ENCODE assay signal across 8 cellular contexts in genomic region chr6:152170702-152171667, GRCh38.
DNase-seq lines count a peak whose midpoint lies in the region; ATAC-seq lines count a peak whose summit lies in the region.
"Had no signal": no experiment of that assay in that cellular context is flagged by ENCODE, and none has a peak within 500 bp of the region (broad histone marks: within the 10 kb centered on the region; RNA-seq: fewer than 3 reads in every experiment).

No MANE protein-coding gene starts in this region.

- no peaks in the 10 kb centered on the region for H3K9me3 ChIP-seq in naive thymus-derived CD4-positive, alpha-beta T cell (ENCODE audit: control insufficient read depth in 2 of 3, low read length in 3 of 3)

- H3K9me3 Mint-ChIP-seq in activated T-cell treated with anti-CD3 and anti-CD28 coated beads, Interleukin-2, amount 50 U/mL, for 72 hours, result peaks cover 0 to 2% of the 10 kb centered on the region in 2 donors
- H3K9me3 Mint-ChIP-seq in naive thymus-derived CD4-positive, alpha-beta T cell, result peaks cover 0 to 6% (median 0%) of the 10 kb centered on the region in 11 donors

- CTCF ChIA-PET in naive thymus-derived CD4-positive, alpha-beta T cell (lab: Charles Lee), result interaction anchor here (1.9 kb wide), 1 partner anchor 13 kb away, joined by 5 read pairs; no protein-coding TSS in a partner anchor

- peak overlapping the region; percentile 78 to 87 for H3K4me3 Mint-ChIP-seq in activated T-cell treated with anti-CD3 and anti-CD28 coated beads, Interleukin-2, amount 50 U/mL, for 72 hours
- H3K4me3 Mint-ChIP-seq in naive thymus-derived CD4-positive, alpha-beta T cell, result peak overlapping the region in 9 of 10 donors; percentile 14 to 76 (median 55)

- POLR2A ChIA-PET in naive thymus-derived CD4-positive, alpha-beta T cell (lab: Charles Lee), result no interaction called here

- H3K36me3 ChIP-seq in naive thymus-derived CD4-positive, alpha-beta T cell (ENCODE audit: control insufficient read depth in 2 of 3, insufficient read depth in 3 of 3, low read length in 3 of 3), result peaks cover 10 to 76% (median 34%) of the 10 kb centered on the region in 3 experiments

- intact Hi-C loops in naive thymus-derived CD4-positive, alpha-beta T cell (cut with micrococcal nuclease), result loop anchor here (1.0 to 2.0 kb wide), 4 partner anchors 10 to 131 kb away; no protein-coding TSS in a partner anchor

- H3K27ac ChIP-seq in naive thymus-derived CD4-positive, alpha-beta T cell (ENCODE audit: low read depth, low read length), result peak overlapping the region; percentile 12
- H3K27ac ChIP-seq: SK-N-MC had no signal

- H3K27me3 ChIP-seq in naive thymus-derived CD4-positive, alpha-beta T cell (ENCODE audit: control insufficient read depth in 2 of 2, insufficient read depth in 2 of 2, low read length in 2 of 2), result no peaks in the 10 kb centered on the region

- H3K4me1 ChIP-seq in naive thymus-derived CD4-positive, alpha-beta T cell (ENCODE audit: control insufficient read depth in 2 of 2, insufficient read depth in 2 of 2, low read length in 2 of 2), result peaks cover 12 to 25% of the 10 kb centered on the region in 2 donors

- peak; percentile 86 for ATAC-seq in GM19467 (IDR thresholded peaks at IDR 0.05; ENCODE audit: unreplicated experiment)
- ATAC-seq in HG03196 (IDR thresholded peaks at IDR 0.05; ENCODE audit: unreplicated experiment), result peak; percentile 94
- peak; percentile 94 to 95 for ATAC-seq in activated T-cell treated with anti-CD3 and anti-CD28 coated beads, Interleukin-2, amount 50 U/mL, for 72 hours (replicated peaks in 1 of 2)
- peak; percentile 87 for ATAC-seq in naive thymus-derived CD4-positive, alpha-beta T cell

- H3K27ac Mint-ChIP-seq in activated T-cell treated with anti-CD3 and anti-CD28 coated beads, Interleukin-2, amount 50 U/mL, for 72 hours, result peak overlapping the region; percentile 97
- peak overlapping the region; percentile 65 to 94 (median 88) for H3K27ac Mint-ChIP-seq in naive thymus-derived CD4-positive, alpha-beta T cell

- peaks cover 30% of the 10 kb centered on the region for H3K4me1 Mint-ChIP-seq in activated T-cell treated with anti-CD3 and anti-CD28 coated beads, Interleukin-2, amount 50 U/mL, for 72 hours (ENCODE audit: low read depth)
- H3K4me1 Mint-ChIP-seq in naive thymus-derived CD4-positive, alpha-beta T cell, result peaks cover 23 to 71% (median 57%) of the 10 kb centered on the region in 7 donors

- peak; percentile 75 to 82 for DNase-seq in activated T-cell treated with anti-CD3 and anti-CD28 coated beads, Interleukin-2, amount 50 U/mL, for 72 hours
- DNase-seq in naive thymus-derived CD4-positive, alpha-beta T cell, result peak in 3 of 9 donors; percentile 11 to 37 (median 22)
- DNase-seq in NCI-H1105 (lab: John Stamatoyannopoulos, UW), result no peak
- DNase-seq in NCI-H1048 (lab: John Stamatoyannopoulos, UW), result no peak
- DNase-seq in DMS79 treated with DMSO at 0.1 percent for 48 hours (lab: John Stamatoyannopoulos, UW), result no peak

- peaks cover 5 to 13% of the 10 kb centered on the region in 2 donors for H3K36me3 Mint-ChIP-seq in activated T-cell treated with anti-CD3 and anti-CD28 coated beads, Interleukin-2, amount 50 U/mL, for 72 hours (ENCODE audit: insufficient read depth in 2 of 2)
- peaks cover 17 to 69% (median 53%) of the 10 kb centered on the region in 5 donors for H3K36me3 Mint-ChIP-seq in naive thymus-derived CD4-positive, alpha-beta T cell

- no peaks in the 10 kb centered on the region for H3K27me3 Mint-ChIP-seq in activated T-cell treated with anti-CD3 and anti-CD28 coated beads, Interleukin-2, amount 50 U/mL, for 72 hours (ENCODE audit: low read depth)
- H3K27me3 Mint-ChIP-seq in naive thymus-derived CD4-positive, alpha-beta T cell, result no peaks in the 10 kb centered on the region

- H3K4me3 ChIP-seq in naive thymus-derived CD4-positive, alpha-beta T cell (ENCODE audit: low read length), result peak overlapping the region; percentile 16
- H3K4me3 ChIP-seq: SK-N-MC had no signal

Comparison
In these comparisons a context has a peak if more than half of its experiments do, and no peak if none do; other contexts are left out.
1. DNase-seq: peak in activated T-cell treated with anti-CD3 and anti-CD28 coated beads, Interleukin-2, amount 50 U/mL, for 72 hours (2 of 2); none in NCI-H1105 (single experiment), NCI-H1048 (single experiment) and DMS79 treated with DMSO at 0.1 percent for 48 hours (single experiment).
2. Peak in every context shown above with its lines, with median percentiles within 50 percentile points of each other: ATAC-seq.